Comparison of ENCODE assay signal across 13 cellular contexts in the genomic region with DNA sequence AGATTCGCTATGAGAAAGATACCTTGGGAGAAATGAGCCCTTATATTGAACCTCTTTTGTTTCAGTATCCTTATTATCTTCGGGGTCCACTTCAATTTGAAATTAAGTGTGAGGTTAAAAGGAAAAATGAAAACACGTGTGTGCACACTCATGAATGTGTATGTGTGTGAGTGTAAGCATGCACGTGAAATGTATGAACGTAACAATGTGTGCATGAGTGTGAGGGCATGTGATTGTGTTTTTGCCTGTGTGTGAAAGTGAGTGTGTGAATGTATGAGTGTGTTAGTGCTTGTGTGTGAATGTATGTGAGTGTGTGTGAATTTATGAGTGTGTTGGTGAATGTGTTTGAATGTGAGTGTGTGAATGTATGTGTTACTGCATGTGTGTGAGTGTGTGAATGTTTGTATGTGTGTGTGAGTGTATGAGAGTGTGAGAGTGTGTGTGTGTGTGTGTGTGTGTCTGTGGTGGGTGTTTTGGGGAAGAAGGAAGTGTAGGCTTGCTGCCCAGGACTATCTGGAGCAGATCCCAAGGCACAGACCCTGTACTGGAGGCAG.
DNase-seq lines count a peak whose midpoint lies in the region; ATAC-seq and TF ChIP-seq lines count a peak whose summit lies in the region.
"Had no signal": no experiment of that assay in that cellular context is flagged by ENCODE, and none has a peak within 500 bp of the region (broad histone marks: within the 10 kb centered on the region; RNA-seq: fewer than 3 reads in every experiment).

No MANE protein-coding gene starts in this region.

- peaks cover 3% of the 10 kb centered on the region for H3K9me3 Mint-ChIP-seq in activated CD4-positive, alpha-beta T cell treated with anti-CD3 and anti-CD28 coated beads, Interleukin-2, amount 10 ng/mL, durations not matched to agents 7 days and 5 days
- H3K9me3 Mint-ChIP-seq in WTC11, result peaks cover 15% of the 10 kb centered on the region
- no peaks in the 10 kb centered on the region for H3K9me3 Mint-ChIP-seq in endothelial cell (ENCODE audit: unreplicated experiment)
- H3K9me3 Mint-ChIP-seq in activated naive CD8-positive, alpha-beta T cell treated with anti-CD3 and anti-CD28 coated beads, Interleukin-2, amount 50 U/mL, for 24 hours, result peaks cover 3% of the 10 kb centered on the region
- H3K9me3 Mint-ChIP-seq: CD4-positive, alpha-beta T cell had no signal

- TF ChIP-seq CTCF in WTC11 (IDR thresholded peaks at IDR 0.05) (no peak), endothelial cell (IDR thresholded peaks at IDR 0.05; ENCODE audit: unreplicated experiment) (no peak)

- ATAC-seq in WTC11 (no peak), HG02642 (IDR thresholded peaks at IDR 0.05; ENCODE audit: poor library complexity, unreplicated experiment) (no peak), GM21360 (IDR thresholded peaks at IDR 0.05; ENCODE audit: unreplicated experiment) (no peak)
- ATAC-seq in activated naive CD8-positive, alpha-beta T cell treated with anti-CD3 and anti-CD28 coated beads, Interleukin-2, amount 50 U/mL, for 24 hours, result no peak
- ATAC-seq: A549 had no signal

- H3K27me3 Mint-ChIP-seq in activated CD4-positive, alpha-beta T cell treated with anti-CD3 and anti-CD28 coated beads, Interleukin-2, amount 10 ng/mL, durations not matched to agents 7 days and 5 days, result peaks cover 11% of the 10 kb centered on the region
- no peaks in the 10 kb centered on the region for H3K27me3 Mint-ChIP-seq in WTC11 (ENCODE audit: low read depth)
- H3K27me3 Mint-ChIP-seq in endothelial cell (ENCODE audit: unreplicated experiment), result peaks cover 1% of the 10 kb centered on the region
- H3K27me3 Mint-ChIP-seq in activated naive CD8-positive, alpha-beta T cell treated with anti-CD3 and anti-CD28 coated beads, Interleukin-2, amount 50 U/mL, for 24 hours, result peaks cover 11% of the 10 kb centered on the region

- DNase-seq in activated CD4-positive, alpha-beta T cell treated with anti-CD3 and anti-CD28 coated beads, Interleukin-2, amount 10 ng/mL, durations not matched to agents 7 days and 5 days, result no peak
- DNase-seq in activated CD4-positive, alpha-beta T cell treated with anti-CD3 and anti-CD28 coated beads for 1 hour, result no peak
- DNase-seq in WTC11 (ENCODE audit: low spot score) (no peak), endothelial cell (ENCODE audit: low spot score) (no peak)
- no peak for DNase-seq in activated naive CD8-positive, alpha-beta T cell treated with anti-CD3 and anti-CD28 coated beads, Interleukin-2, amount 50 U/mL, for 24 hours
- DNase-seq: AML-193; Caco-2; CD4-positive, alpha-beta T cell; KG1 had no signal

- H3K4me3 Mint-ChIP-seq in activated CD4-positive, alpha-beta T cell treated with anti-CD3 and anti-CD28 coated beads, Interleukin-2, amount 10 ng/mL, durations not matched to agents 7 days and 5 days, result no peak overlapping the region
- H3K4me3 Mint-ChIP-seq in WTC11 (no peak overlapping the region), endothelial cell (ENCODE audit: unreplicated experiment) (peak overlapping the region; percentile 1)
- no peak overlapping the region for H3K4me3 Mint-ChIP-seq in activated naive CD8-positive, alpha-beta T cell treated with anti-CD3 and anti-CD28 coated beads, Interleukin-2, amount 50 U/mL, for 24 hours
- H3K4me3 Mint-ChIP-seq: CD4-positive, alpha-beta T cell; IgD-negative memory B cell had no signal

- CTCF ChIA-PET in activated CD4-positive, alpha-beta T cell treated with anti-CD3 and anti-CD28 coated beads, Interleukin-2, amount 10 ng/mL, durations not matched to agents 7 days and 5 days (lab: Charles Lee), result no interaction called here
- CTCF ChIA-PET in WTC11 (lab: Charles Lee), result no interaction called here

- H3K27ac Mint-ChIP-seq in activated CD4-positive, alpha-beta T cell treated with anti-CD3 and anti-CD28 coated beads, Interleukin-2, amount 10 ng/mL, durations not matched to agents 7 days and 5 days, result peak overlapping the region; percentile 0
- H3K27ac Mint-ChIP-seq in WTC11 (0 out of 2 replicates have a peak overlapping the region, but pooled peaks have one; percentile 0), endothelial cell (ENCODE audit: unreplicated experiment) (peak overlapping the region; percentile 2)
- no peak overlapping the region for H3K27ac Mint-ChIP-seq in activated naive CD8-positive, alpha-beta T cell treated with anti-CD3 and anti-CD28 coated beads, Interleukin-2, amount 50 U/mL, for 24 hours
- H3K27ac Mint-ChIP-seq: CD4-positive, alpha-beta T cell; IgD-negative memory B cell had no signal

- no peaks in the 10 kb centered on the region for H3K36me3 Mint-ChIP-seq in activated CD4-positive, alpha-beta T cell treated with anti-CD3 and anti-CD28 coated beads, Interleukin-2, amount 10 ng/mL, durations not matched to agents 7 days and 5 days (ENCODE audit: low read depth)
- H3K36me3 Mint-ChIP-seq in WTC11, result 0 out of 2 replicates have a peak, but pooled peaks cover 3% of the 10 kb centered on the region
- H3K36me3 Mint-ChIP-seq in endothelial cell (ENCODE audit: low read depth, unreplicated experiment), result no peaks in the 10 kb centered on the region
- no peaks in the 10 kb centered on the region for H3K36me3 Mint-ChIP-seq in activated naive CD8-positive, alpha-beta T cell treated with anti-CD3 and anti-CD28 coated beads, Interleukin-2, amount 50 U/mL, for 24 hours (ENCODE audit: low read depth)
- H3K36me3 Mint-ChIP-seq: IgD-negative memory B cell had no signal

- H3K4me1 Mint-ChIP-seq in activated CD4-positive, alpha-beta T cell treated with anti-CD3 and anti-CD28 coated beads, Interleukin-2, amount 10 ng/mL, durations not matched to agents 7 days and 5 days, result no peaks in the 10 kb centered on the region
- H3K4me1 Mint-ChIP-seq in WTC11 (peaks cover 5% of the 10 kb centered on the region), endothelial cell (ENCODE audit: unreplicated experiment) (peaks cover 5% of the 10 kb centered on the region)
- H3K4me1 Mint-ChIP-seq in activated naive CD8-positive, alpha-beta T cell treated with anti-CD3 and anti-CD28 coated beads, Interleukin-2, amount 50 U/mL, for 24 hours, result no peaks in the 10 kb centered on the region
- H3K4me1 Mint-ChIP-seq: IgD-negative memory B cell had no signal

- POLR2A ChIA-PET in activated CD4-positive, alpha-beta T cell treated with anti-CD3 and anti-CD28 coated beads, Interleukin-2, amount 10 ng/mL, durations not matched to agents 7 days and 5 days (lab: Charles Lee), result no interaction called here
- POLR2A ChIA-PET in WTC11 (lab: Charles Lee), result no interaction called here

TF ChIP-seq in WTC11, 78 proteins besides CTCF, POLR2A, EP300 and RAD21 (continues in another document):
- no peak for TF ChIP-seq TEAD4 (CRISPR knock-in tag; IDR thresholded peaks at IDR 0.05)
- no peak for TF ChIP-seq HMGA2 (CRISPR knock-in tag; IDR thresholded peaks at IDR 0.05)
- no peak for TF ChIP-seq GRHL2 (CRISPR knock-in tag; IDR thresholded peaks at IDR 0.05; ENCODE audit: insufficient replicate concordance, severe bottlenecking)
- TF ChIP-seq, protein P1, sequence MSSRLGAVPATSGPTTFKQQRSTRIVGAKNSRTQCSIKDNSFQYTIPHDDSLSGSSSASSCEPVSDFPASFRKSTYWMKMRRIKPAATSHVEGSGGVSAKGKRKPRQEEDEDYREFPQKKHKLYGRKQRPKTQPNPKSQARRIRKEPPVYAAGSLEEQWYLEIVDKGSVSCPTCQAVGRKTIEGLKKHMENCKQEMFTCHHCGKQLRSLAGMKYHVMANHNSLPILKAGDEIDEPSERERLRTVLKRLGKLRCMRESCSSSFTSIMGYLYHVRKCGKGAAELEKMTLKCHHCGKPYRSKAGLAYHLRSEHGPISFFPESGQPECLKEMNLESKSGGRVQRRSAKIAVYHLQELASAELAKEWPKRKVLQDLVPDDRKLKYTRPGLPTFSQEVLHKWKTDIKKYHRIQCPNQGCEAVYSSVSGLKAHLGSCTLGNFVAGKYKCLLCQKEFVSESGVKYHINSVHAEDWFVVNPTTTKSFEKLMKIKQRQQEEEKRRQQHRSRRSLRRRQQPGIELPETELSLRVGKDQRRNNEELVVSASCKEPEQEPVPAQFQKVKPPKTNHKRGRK (CRISPR knock-in tag; IDR thresholded peaks at IDR 0.05; ENCODE audit: borderline replicate concordance), result no peak
- TF ChIP-seq, protein P2, sequence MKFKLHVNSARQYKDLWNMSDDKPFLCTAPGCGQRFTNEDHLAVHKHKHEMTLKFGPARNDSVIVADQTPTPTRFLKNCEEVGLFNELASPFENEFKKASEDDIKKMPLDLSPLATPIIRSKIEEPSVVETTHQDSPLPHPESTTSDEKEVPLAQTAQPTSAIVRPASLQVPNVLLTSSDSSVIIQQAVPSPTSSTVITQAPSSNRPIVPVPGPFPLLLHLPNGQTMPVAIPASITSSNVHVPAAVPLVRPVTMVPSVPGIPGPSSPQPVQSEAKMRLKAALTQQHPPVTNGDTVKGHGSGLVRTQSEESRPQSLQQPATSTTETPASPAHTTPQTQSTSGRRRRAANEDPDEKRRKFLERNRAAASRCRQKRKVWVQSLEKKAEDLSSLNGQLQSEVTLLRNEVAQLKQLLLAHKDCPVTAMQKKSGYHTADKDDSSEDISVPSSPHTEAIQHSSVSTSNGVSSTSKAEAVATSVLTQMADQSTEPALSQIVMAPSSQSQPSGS (CRISPR knock-in tag; IDR thresholded peaks at IDR 0.05; ENCODE audit: borderline replicate concordance, low read depth), result no peak
- TF ChIP-seq, protein P3, sequence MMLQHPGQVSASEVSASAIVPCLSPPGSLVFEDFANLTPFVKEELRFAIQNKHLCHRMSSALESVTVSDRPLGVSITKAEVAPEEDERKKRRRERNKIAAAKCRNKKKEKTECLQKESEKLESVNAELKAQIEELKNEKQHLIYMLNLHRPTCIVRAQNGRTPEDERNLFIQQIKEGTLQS (CRISPR knock-in tag; conservative IDR thresholded peaks at IDR 0.05), result no peak
- no peak for TF ChIP-seq ZNF121 (CRISPR knock-in tag; IDR thresholded peaks at IDR 0.05)
- no peak for TF ChIP-seq EMX1 (CRISPR knock-in tag; IDR thresholded peaks at IDR 0.05)
- TF ChIP-seq, protein P4, sequence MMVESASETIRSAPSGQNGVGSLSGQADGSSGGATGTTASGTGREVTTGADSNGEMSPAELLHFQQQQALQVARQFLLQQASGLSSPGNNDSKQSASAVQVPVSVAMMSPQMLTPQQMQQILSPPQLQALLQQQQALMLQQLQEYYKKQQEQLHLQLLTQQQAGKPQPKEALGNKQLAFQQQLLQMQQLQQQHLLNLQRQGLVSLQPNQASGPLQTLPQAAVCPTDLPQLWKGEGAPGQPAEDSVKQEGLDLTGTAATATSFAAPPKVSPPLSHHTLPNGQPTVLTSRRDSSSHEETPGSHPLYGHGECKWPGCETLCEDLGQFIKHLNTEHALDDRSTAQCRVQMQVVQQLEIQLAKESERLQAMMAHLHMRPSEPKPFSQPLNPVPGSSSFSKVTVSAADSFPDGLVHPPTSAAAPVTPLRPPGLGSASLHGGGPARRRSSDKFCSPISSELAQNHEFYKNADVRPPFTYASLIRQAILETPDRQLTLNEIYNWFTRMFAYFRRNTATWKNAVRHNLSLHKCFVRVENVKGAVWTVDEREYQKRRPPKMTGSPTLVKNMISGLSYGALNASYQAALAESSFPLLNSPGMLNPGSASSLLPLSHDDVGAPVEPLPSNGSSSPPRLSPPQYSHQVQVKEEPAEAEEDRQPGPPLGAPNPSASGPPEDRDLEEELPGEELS (CRISPR knock-in tag; IDR thresholded peaks at IDR 0.05), result no peak
- TF ChIP-seq ZNF232 (CRISPR knock-in tag; IDR thresholded peaks at IDR 0.05), result no peak
- TF ChIP-seq GTF2I (CRISPR knock-in tag; conservative IDR thresholded peaks at IDR 0.05), result no peak
